Comparison of ENCODE assay signal across 8 cellular contexts in the genomic region with DNA sequence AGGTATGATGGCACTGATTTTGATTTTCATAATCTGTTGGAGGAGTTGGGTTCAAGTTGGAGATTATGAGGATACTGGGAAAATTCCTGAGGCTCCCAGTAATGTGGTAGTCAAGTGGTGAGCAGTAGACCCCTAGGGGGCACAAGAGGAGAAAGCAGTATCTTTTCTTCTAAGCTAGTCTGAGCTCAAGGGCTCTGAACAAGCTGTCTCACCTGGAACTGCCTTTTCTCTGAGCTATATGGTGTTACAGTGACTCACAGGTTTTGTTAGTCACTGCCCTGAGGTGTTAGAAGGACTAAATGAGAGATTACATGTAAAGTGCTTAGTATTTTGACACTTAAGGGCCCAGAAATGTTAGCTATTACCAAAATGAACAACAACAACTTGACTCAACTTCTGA. TPM values are rescaled to one million over a fixed set of nuclear protein-coding genes. Genes with fewer than 3 reads are reported as not detected.
A peak's percentile ranks its signal among the peaks of the same experiment; 100 is the strongest.
DNase-seq lines count a peak whose midpoint lies in the region; ATAC-seq and TF ChIP-seq lines count a peak whose summit lies in the region.

No MANE protein-coding gene starts in this region.

- POLR2A ChIA-PET in CD8-positive, alpha-beta T cell (lab: Charles Lee) = interaction anchor here (1.0 kb wide), 1 partner anchor 15 kb away, joined by 3 read pairs; no protein-coding TSS in a partner anchor

- peak; percentile 61 for ATAC-seq in CD8-positive, alpha-beta T cell
- ATAC-seq in GM18520 (IDR thresholded peaks at IDR 0.05; ENCODE audit: unreplicated experiment) (peak; percentile 33), left lobe of liver (peak; percentile 29), HG03457 (IDR thresholded peaks at IDR 0.05; ENCODE audit: unreplicated experiment) (no peak), GM18519 (IDR thresholded peaks at IDR 0.05; ENCODE audit: low FRiP score, unreplicated experiment) (no peak)

- H3K4me1 Mint-ChIP-seq in CD8-positive, alpha-beta T cell (ENCODE audit: low read depth) = peaks cover 32% of the 10 kb centered on the region
- peaks cover 24 to 31% of the 10 kb centered on the region in 2 donors for H3K4me1 Mint-ChIP-seq in immature natural killer cell

- DNase-seq in CD8-positive, alpha-beta T cell = no peak
- DNase-seq in WERI-Rb-1 (no peak), left lobe of liver (ENCODE audit: low spot score) (no peak), immature natural killer cell (no peak), COLO668 (lab: John Stamatoyannopoulos, UW; ENCODE audit: unreplicated experiment) (no peak)

- no peaks in the 10 kb centered on the region for H3K4me1 ChIP-seq in CD8-positive, alpha-beta T cell (ENCODE audit: insufficient read depth, low read length)

- no peaks in the 10 kb centered on the region for H3K9me3 ChIP-seq in CD8-positive, alpha-beta T cell (ENCODE audit: low read length)
- H3K9me3 ChIP-seq in WERI-Rb-1 (ENCODE audit: severe bottlenecking) = no peaks in the 10 kb centered on the region

- H3K36me3 ChIP-seq in CD8-positive, alpha-beta T cell (ENCODE audit: insufficient read depth, low read length) = peaks cover 35% of the 10 kb centered on the region
- H3K36me3 ChIP-seq in WERI-Rb-1 = peaks cover 89% of the 10 kb centered on the region

- no peak for TF ChIP-seq CTCF in CD8-positive, alpha-beta T cell (IDR thresholded peaks at IDR 0.05)
- TF ChIP-seq CTCF in WERI-Rb-1 (IDR thresholded peaks at IDR 0.05; ENCODE audit: low read depth, low read length) = peak; percentile 52

- no peaks in the 10 kb centered on the region for H3K27me3 Mint-ChIP-seq in CD8-positive, alpha-beta T cell (ENCODE audit: low read depth)
- H3K27me3 Mint-ChIP-seq in immature natural killer cell (ENCODE audit: low read depth in 3 of 3) = no peaks in the 10 kb centered on the region

- H3K27me3 ChIP-seq in CD8-positive, alpha-beta T cell (ENCODE audit: insufficient read depth, low read length) = no peaks in the 10 kb centered on the region
- no peaks in the 10 kb centered on the region for H3K27me3 ChIP-seq in WERI-Rb-1 (ENCODE audit: insufficient read depth, low read depth, severe bottlenecking)

- no peaks in the 10 kb centered on the region for H3K9me3 Mint-ChIP-seq in CD8-positive, alpha-beta T cell
- no peaks in the 10 kb centered on the region for H3K9me3 Mint-ChIP-seq in immature natural killer cell

- no peak overlapping the region for H3K4me3 ChIP-seq in CD8-positive, alpha-beta T cell (ENCODE audit: low read depth, low read length)
- no peak overlapping the region for H3K4me3 ChIP-seq in WERI-Rb-1 (ENCODE audit: low read depth, low read length)

- H3K36me3 Mint-ChIP-seq in CD8-positive, alpha-beta T cell = peaks cover 62% of the 10 kb centered on the region
- H3K36me3 Mint-ChIP-seq in immature natural killer cell = peaks cover 18 to 34% (median 29%) of the 10 kb centered on the region in 3 donors

- no peak overlapping the region for H3K4me3 Mint-ChIP-seq in CD8-positive, alpha-beta T cell
- H3K4me3 Mint-ChIP-seq in immature natural killer cell = no peak overlapping the region

- H3K27ac Mint-ChIP-seq in CD8-positive, alpha-beta T cell = no peak overlapping the region
- H3K27ac Mint-ChIP-seq in immature natural killer cell = no peak overlapping the region

- H3K27ac ChIP-seq in CD8-positive, alpha-beta T cell (ENCODE audit: low read depth, low read length) = no peak overlapping the region
- no peak overlapping the region for H3K27ac ChIP-seq in WERI-Rb-1

- CTCF ChIA-PET in CD8-positive, alpha-beta T cell (lab: Charles Lee) = no interaction called here

- intact Hi-C loops in CD8-positive, alpha-beta T cell (cut with DNase I, micrococcal nuclease) = loop anchor here (5.0 to 10.0 kb wide), 2 partner anchors 43 to 119 kb away; a partner anchor contains a TSS

RNA-seq across cellular contexts. Expression of a gene that starts 42.2 kb away (rescaled TPM):
- total RNA-seq in CD8-positive, alpha-beta T cell = under 1 TPM; 0.54 to 0.64 TPM
- 98.8 TPM for total RNA-seq in left lobe of liver
- polyA plus RNA-seq in immature natural killer cell = 1 to 10 TPM in 2 of 3 donors, under 1 TPM in 1; 0.94 to 2.7 (median 2.4) TPM

RNA-seq across cellular contexts. Expression of a gene that starts 43.5 kb away (rescaled TPM):
- 10 to 100 TPM; 76.5 to 76.6 TPM for total RNA-seq in CD8-positive, alpha-beta T cell
- 25.3 TPM for total RNA-seq in left lobe of liver
- 100 to 1,000 TPM; 142 to 155 (median 146) TPM for polyA plus RNA-seq in immature natural killer cell

Comparison
In these comparisons a context has a peak if more than half of its experiments do, and no peak if none do; other contexts are left out.
1. ATAC-seq: peak in CD8-positive, alpha-beta T cell (single experiment), GM18520 (single experiment) and left lobe of liver (single experiment); none in HG03457 (single experiment) and GM18519 (single experiment).
2. RNA of a gene that starts 42.2 kb away (total RNA-seq): 98.8 TPM in left lobe of liver (single experiment); 0.54 to 0.64 TPM in CD8-positive, alpha-beta T cell; every median in the first group is over 10 times any median in the second.